9 cellular contexts compared by ENCODE assay signal in the genomic region with DNA sequence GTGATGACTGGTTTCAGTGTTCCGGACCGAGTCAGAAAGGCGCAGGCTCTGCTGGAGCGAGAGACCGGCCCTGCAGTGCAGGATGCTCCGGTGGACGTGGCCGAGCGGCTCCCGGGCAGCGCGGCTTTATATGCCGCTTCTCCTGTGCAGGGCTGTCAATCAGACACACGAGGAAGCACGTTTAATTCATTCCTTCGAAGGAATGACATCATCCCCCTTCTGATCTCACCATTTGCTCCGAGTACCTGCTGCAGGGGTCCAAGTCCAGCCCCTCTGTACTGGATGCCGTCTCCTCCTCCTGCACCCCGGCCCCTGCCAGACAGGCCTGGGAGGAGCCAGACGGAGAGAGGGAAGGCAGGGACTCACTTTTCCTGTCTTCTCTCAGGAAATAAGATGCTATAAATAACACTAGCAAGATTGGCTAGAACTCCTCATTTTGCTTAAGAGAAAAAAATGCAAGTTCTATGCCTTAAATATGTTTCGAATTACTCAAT. TPM values are rescaled to one million over a fixed set of nuclear protein-coding genes. Genes with fewer than 3 reads are reported as not detected.
DNase-seq lines count a peak whose midpoint lies in the region; ATAC-seq and TF ChIP-seq lines count a peak whose summit lies in the region.
"Had no signal": no experiment of that assay in that cellular context is flagged by ENCODE, and none has a peak within 500 bp of the region (broad histone marks: within the 10 kb centered on the region; RNA-seq: fewer than 3 reads in every experiment).

A gene (minus strand): TSS at position 102 of the 494 bp plus-strand sequence. CDS start 3,062 bp downstream, outside the sequence.

- H3K36me3 ChIP-seq in esophagus (ENCODE audit: control insufficient read depth in 2 of 2, insufficient read depth in 2 of 2, low read length in 1 of 2) (no peaks in the 10 kb centered on the region), tibial artery (peaks cover 0 to 6% (median 2%) of the 10 kb centered on the region in 3 donors)

- no peak for ATAC-seq in HG02588 (IDR thresholded peaks at IDR 0.05; ENCODE audit: unreplicated experiment)

- H3K36me3 Mint-ChIP-seq in mesothelial cell of epicardium = no peaks in the 10 kb centered on the region

- peaks cover 38% of the 10 kb centered on the region for H3K4me1 Mint-ChIP-seq in mesothelial cell of epicardium

- TF ChIP-seq CTCF in mesothelial cell of epicardium (IDR thresholded peaks at IDR 0.05; ENCODE audit: unreplicated experiment) (no peak), tibial artery (IDR thresholded peaks at IDR 0.05) (no peak)

- intact Hi-C loops in tibial artery (cut with DNase I; ENCODE audit: low total_unique reads) = no loop called here

- 5 to 6% methylated on average over 21 of the region's 21 CpGs for WGBS in esophagus, 2 donors

- H3K27me3 Mint-ChIP-seq in mesothelial cell of epicardium (ENCODE audit: low read depth) = peaks cover 75% of the 10 kb centered on the region

- H3K27ac ChIP-seq in esophagus (ENCODE audit: low read depth in 2 of 2, low read length in 1 of 2) (peak within 1 kb of the TSS; percentile 17 to 50), tibial artery (peak within 1 kb of the TSS; percentile 70 to 71)
- H3K27ac ChIP-seq: epithelial cell of prostate had no signal

- H3K9me3 Mint-ChIP-seq in mesothelial cell of epicardium = peaks cover 3% of the 10 kb centered on the region

- H3K4me3 Mint-ChIP-seq in mesothelial cell of epicardium = peak within 1 kb of the TSS; percentile 66

- DNase-seq in NCI-H526 (lab: John Stamatoyannopoulos, UW) = peak; percentile 33 to 63
- no peak for DNase-seq in mesothelial cell of epicardium (ENCODE audit: low spot score in 2 of 2, unreplicated experiment in 2 of 2)
- DNase-seq in tibial artery = peak; percentile 77 to 88
- DNase-seq in T-helper 1 cell = no peak
- no peak for DNase-seq in effector CD8-positive, alpha-beta T cell (lab: John Stamatoyannopoulos, UW)
- DNase-seq in NCI-H1436 treated with DMSO at 0.1 percent for 48 hours (lab: John Stamatoyannopoulos, UW) = no peak

- H3K9me3 ChIP-seq in esophagus (ENCODE audit: control insufficient read depth in 2 of 2, insufficient read depth in 1 of 2, low read depth in 1 of 2, low read length in 1 of 2) = no peaks in the 10 kb centered on the region
- H3K9me3 ChIP-seq in tibial artery = peaks cover 0 to 3% (median 0%) of the 10 kb centered on the region in 3 donors

- H3K27me3 ChIP-seq in esophagus (ENCODE audit: control insufficient read depth in 1 of 2, insufficient read depth in 2 of 2, low read length in 2 of 2) = no peaks in the 10 kb centered on the region
- H3K27me3 ChIP-seq in tibial artery = no peaks in the 10 kb centered on the region

- peak within 1 kb of the TSS; percentile 27 to 34 for H3K4me3 ChIP-seq in esophagus (ENCODE audit: low read depth in 1 of 2, low read length in 2 of 2)
- H3K4me3 ChIP-seq in tibial artery = peak within 1 kb of the TSS; percentile 51 to 57

- H3K27ac Mint-ChIP-seq in mesothelial cell of epicardium = peak within 1 kb of the TSS; percentile 41

- H3K4me1 ChIP-seq in esophagus (ENCODE audit: control insufficient read depth in 2 of 2, insufficient read depth in 2 of 2, low read length in 1 of 2) (peaks cover 8 to 9% of the 10 kb centered on the region in 2 donors), tibial artery (peaks cover 0 to 47% (median 17%) of the 10 kb centered on the region in 4 donors)

RNA-seq across cellular contexts. Expression of the gene that starts here (rescaled TPM):
- polyA plus RNA-seq in esophagus = 1 to 10 TPM; 1.6 to 2.5 TPM
- 15.3 to 20.4 TPM (median 18.6 TPM) in 3 replicates for total RNA-seq in mesothelial cell of epicardium

Comparison
In these comparisons a context has a peak if more than half of its experiments do, and no peak if none do; other contexts are left out.
1. DNase-seq: peak in NCI-H526 (2 of 2) and tibial artery (2 of 2); none in mesothelial cell of epicardium (0 of 2), T-helper 1 cell (0 of 5), effector CD8-positive, alpha-beta T cell (single experiment) and NCI-H1436 treated with DMSO at 0.1 percent for 48 hours (single experiment).